8 cellular contexts compared by ENCODE assay signal in genomic region chr19:34169475-34170199, GRCh38. TPM values are rescaled to one million over a fixed set of nuclear protein-coding genes. Genes with fewer than 3 reads are reported as not detected.
DNase-seq lines count a peak whose midpoint lies in the region; ATAC-seq and TF ChIP-seq lines count a peak whose summit lies in the region.
"Not testable (repeated sequence)": the region's sequence is repeated elsewhere in the genome, so short reads cannot be mapped to it uniquely, and the experiment has no call there.

No MANE protein-coding gene starts in this region.

- H3K9me3 ChIP-seq in BLaER1 treated with 17β-estradiol and CSF1 and Interleukin-3, amounts not matched to agents 10 nM and 100 nM (replicated peaks in 1 of 11); DOHH2 (ENCODE audit: control insufficient read depth, insufficient read depth, low read length): not testable (repeated sequence)

- not testable (repeated sequence) for ATAC-seq in natural killer cell treated with Interleukin-12 subunit alpha and Interleukin-12 subunit beta and Interleukin-15 and Interleukin-18, amount 100 ng/mL, for 72 hours; stimulated activated memory B cell treated with anti-CD40 and anti-IgM and Interleukin-4, amounts not matched to agents 10 μg/mL and 1 μg/mL and 100 μg/mL, for 72 hours

- H3K27me3 ChIP-seq in BLaER1 treated with 17β-estradiol and CSF1 and Interleukin-3, amounts not matched to agents 10 nM and 100 nM; DOHH2 (ENCODE audit: control insufficient read depth, low read length): not testable (repeated sequence)

- peaks cover 13% of the 10 kb centered on the region for H3K36me3 Mint-ChIP-seq in activated CD4-positive, alpha-beta T cell treated with anti-CD3 and anti-CD28 coated beads, Interleukin-2, amount 10 ng/mL, durations not matched to agents 7 days and 5 days (ENCODE audit: low read depth)
- not testable (repeated sequence) for H3K36me3 Mint-ChIP-seq in activated naive CD8-positive, alpha-beta T cell; natural killer cell treated with Interleukin-12 subunit alpha and Interleukin-12 subunit beta and Interleukin-15 and Interleukin-18, amount 100 ng/mL, for 72 hours; stimulated activated memory B cell treated with anti-CD40 and anti-IgM and Interleukin-4, amounts not matched to agents 10 μg/mL and 1 μg/mL and 100 μg/mL, for 72 hours

- POLR2A ChIA-PET in activated CD4-positive, alpha-beta T cell treated with anti-CD3 and anti-CD28 coated beads, Interleukin-2, amount 10 ng/mL, durations not matched to agents 7 days and 5 days (lab: Charles Lee), result not testable (repeated sequence)

- DNase-seq in MV-4-11 (lab: John Stamatoyannopoulos, UW), result peak; percentile 87
- not testable (repeated sequence) for DNase-seq in activated CD4-positive, alpha-beta T cell treated with anti-CD3 and anti-CD28 coated beads, Interleukin-2, amount 10 ng/mL, durations not matched to agents 7 days and 5 days; natural killer cell treated with Interleukin-12 subunit alpha and Interleukin-12 subunit beta and Interleukin-15 and Interleukin-18, amount 100 ng/mL, for 72 hours (ENCODE audit: low spot score)
- DNase-seq in islet precursor cell, result peak; percentile 29

- peaks cover 33% of the 10 kb centered on the region for H3K79me2 ChIP-seq in DOHH2 (ENCODE audit: control insufficient read depth, low read length)

- peaks cover 29 to 52% (median 42%) of the 10 kb centered on the region in 10 experiments for H3K4me1 ChIP-seq in BLaER1 treated with 17β-estradiol and CSF1 and Interleukin-3, amounts not matched to agents 10 nM and 100 nM
- H3K4me1 ChIP-seq in DOHH2 (ENCODE audit: control insufficient read depth, low read length), result peaks cover 34% of the 10 kb centered on the region

- peaks cover 14 to 20% (median 16%) of the 10 kb centered on the region in 11 experiments; a peak in 20 of 22 replicates for H4K20me1 ChIP-seq in BLaER1 treated with 17β-estradiol and CSF1 and Interleukin-3, amounts not matched to agents 10 nM and 100 nM
- not testable (repeated sequence) for H4K20me1 ChIP-seq in DOHH2 (ENCODE audit: control insufficient read depth, insufficient read depth, low read depth, low read length)

- not testable (repeated sequence) for H3K36me3 ChIP-seq in BLaER1 treated with 17β-estradiol and CSF1 and Interleukin-3, amounts not matched to agents 10 nM and 100 nM
- H3K36me3 ChIP-seq in DOHH2 (ENCODE audit: control insufficient read depth, low read length), result peaks cover 21% of the 10 kb centered on the region

- H3K4me1 Mint-ChIP-seq in activated CD4-positive, alpha-beta T cell treated with anti-CD3 and anti-CD28 coated beads, Interleukin-2, amount 10 ng/mL, durations not matched to agents 7 days and 5 days, result peaks cover 19% of the 10 kb centered on the region
- H3K4me1 Mint-ChIP-seq in activated naive CD8-positive, alpha-beta T cell (ENCODE audit: low read depth), result peaks cover 23% of the 10 kb centered on the region
- H3K4me1 Mint-ChIP-seq in natural killer cell treated with Interleukin-12 subunit alpha and Interleukin-12 subunit beta and Interleukin-15 and Interleukin-18, amount 100 ng/mL, for 72 hours (ENCODE audit: low read depth in 2 of 2), result peaks cover 22 to 28% of the 10 kb centered on the region in 2 donors
- peaks cover 28% of the 10 kb centered on the region for H3K4me1 Mint-ChIP-seq in stimulated activated memory B cell treated with anti-CD40 and anti-IgM and Interleukin-4, amounts not matched to agents 10 μg/mL and 1 μg/mL and 100 μg/mL, for 72 hours

- H3K9me3 Mint-ChIP-seq in activated CD4-positive, alpha-beta T cell treated with anti-CD3 and anti-CD28 coated beads, Interleukin-2, amount 10 ng/mL, durations not matched to agents 7 days and 5 days; activated naive CD8-positive, alpha-beta T cell (ENCODE audit: low read depth); natural killer cell treated with Interleukin-12 subunit alpha and Interleukin-12 subunit beta and Interleukin-15 and Interleukin-18, amount 100 ng/mL, for 72 hours; stimulated activated memory B cell treated with anti-CD40 and anti-IgM and Interleukin-4, amounts not matched to agents 10 μg/mL and 1 μg/mL and 100 μg/mL, for 72 hours: not testable (repeated sequence)

- H3F3A ChIP-seq in DOHH2 (ENCODE audit: control insufficient read depth, insufficient read depth), result not testable (repeated sequence)

- H3K27ac Mint-ChIP-seq in activated CD4-positive, alpha-beta T cell treated with anti-CD3 and anti-CD28 coated beads, Interleukin-2, amount 10 ng/mL, durations not matched to agents 7 days and 5 days, result peak overlapping the region; percentile 26
- peak overlapping the region; percentile 73 for H3K27ac Mint-ChIP-seq in activated naive CD8-positive, alpha-beta T cell
- H3K27ac Mint-ChIP-seq in natural killer cell treated with Interleukin-12 subunit alpha and Interleukin-12 subunit beta and Interleukin-15 and Interleukin-18, amount 100 ng/mL, for 72 hours, result peak overlapping the region; percentile 96 to 99
- peak overlapping the region; percentile 99 for H3K27ac Mint-ChIP-seq in stimulated activated memory B cell treated with anti-CD40 and anti-IgM and Interleukin-4, amounts not matched to agents 10 μg/mL and 1 μg/mL and 100 μg/mL, for 72 hours

- peak overlapping the region in 6 of 11 experiments; percentile 61 to 95 (median 89); a peak in 7 of 22 replicates for H3K4me2 ChIP-seq in BLaER1 treated with 17β-estradiol and CSF1 and Interleukin-3, amounts not matched to agents 10 nM and 100 nM
- H3K4me2 ChIP-seq in DOHH2 (ENCODE audit: low read length), result peak overlapping the region; percentile 96

- CTCF ChIA-PET in activated CD4-positive, alpha-beta T cell treated with anti-CD3 and anti-CD28 coated beads, Interleukin-2, amount 10 ng/mL, durations not matched to agents 7 days and 5 days (lab: Charles Lee), result interaction anchor here (1.8 kb wide), 1 partner anchor 8 kb away, joined by 6 read pairs; no protein-coding TSS in a partner anchor

- TF ChIP-seq CTCF in DOHH2 (IDR thresholded peaks at IDR 0.05; ENCODE audit: low read depth, low read length, poor library complexity, severe bottlenecking), result not testable (repeated sequence)

- not testable (repeated sequence) for H3K9me2 ChIP-seq in DOHH2 (replicated peaks; ENCODE audit: control insufficient read depth, low read length)

- H3K9ac ChIP-seq in BLaER1 treated with 17β-estradiol and CSF1 and Interleukin-3, amounts not matched to agents 10 nM and 100 nM, result not testable (repeated sequence)

- H3K27me3 Mint-ChIP-seq in activated CD4-positive, alpha-beta T cell treated with anti-CD3 and anti-CD28 coated beads, Interleukin-2, amount 10 ng/mL, durations not matched to agents 7 days and 5 days; activated naive CD8-positive, alpha-beta T cell; natural killer cell treated with Interleukin-12 subunit alpha and Interleukin-12 subunit beta and Interleukin-15 and Interleukin-18, amount 100 ng/mL, for 72 hours; stimulated activated memory B cell treated with anti-CD40 and anti-IgM and Interleukin-4, amounts not matched to agents 10 μg/mL and 1 μg/mL and 100 μg/mL, for 72 hours: not testable (repeated sequence)

- peak overlapping the region in 2 of 11 experiments; percentile 99 to 100; a peak in 4 of 22 replicates for H3K27ac ChIP-seq in BLaER1 treated with 17β-estradiol and CSF1 and Interleukin-3, amounts not matched to agents 10 nM and 100 nM
- H3K27ac ChIP-seq in DOHH2 (ENCODE audit: low read depth, low read length), result not testable (repeated sequence)

- not testable (repeated sequence) for H3K4me3 Mint-ChIP-seq in activated CD4-positive, alpha-beta T cell treated with anti-CD3 and anti-CD28 coated beads, Interleukin-2, amount 10 ng/mL, durations not matched to agents 7 days and 5 days; activated naive CD8-positive, alpha-beta T cell; natural killer cell treated with Interleukin-12 subunit alpha and Interleukin-12 subunit beta and Interleukin-15 and Interleukin-18, amount 100 ng/mL, for 72 hours; stimulated activated memory B cell treated with anti-CD40 and anti-IgM and Interleukin-4, amounts not matched to agents 10 μg/mL and 1 μg/mL and 100 μg/mL, for 72 hours

- H3K4me3 ChIP-seq in BLaER1 treated with 17β-estradiol and CSF1 and Interleukin-3, amounts not matched to agents 10 nM and 100 nM; DOHH2 (ENCODE audit: low read length): not testable (repeated sequence)

RNA-seq across cellular contexts. Expression of gene LSM14A, which starts 2.7 kb away (rescaled TPM):
- total RNA-seq in activated CD4-positive, alpha-beta T cell treated with anti-CD3 and anti-CD28 coated beads, Interleukin-2, amount 10 ng/mL, durations not matched to agents 7 days and 5 days, result 100 to 1,000 TPM; 141 to 146 TPM
- 100 to 1,000 TPM; 119 to 135 TPM for total RNA-seq in natural killer cell treated with Interleukin-12 subunit alpha and Interleukin-12 subunit beta and Interleukin-15 and Interleukin-18, amount 100 ng/mL, for 72 hours

Comparison
In these comparisons a context has a peak if more than half of its experiments do, and no peak if none do; other contexts are left out.
1. H3K27ac Mint-ChIP-seq: peak in every context shown above with its lines; median percentile 99 in stimulated activated memory B cell treated with anti-CD40 and anti-IgM and Interleukin-4, amounts not matched to agents 10 μg/mL and 1 μg/mL and 100 μg/mL, for 72 hours; 98 in natural killer cell treated with Interleukin-12 subunit alpha and Interleukin-12 subunit beta and Interleukin-15 and Interleukin-18, amount 100 ng/mL, for 72 hours; 73 in activated naive CD8-positive, alpha-beta T cell; 26 in activated CD4-positive, alpha-beta T cell treated with anti-CD3 and anti-CD28 coated beads, Interleukin-2, amount 10 ng/mL, durations not matched to agents 7 days and 5 days.